35 cellular contexts compared by ENCODE assay signal in the genomic region with DNA sequence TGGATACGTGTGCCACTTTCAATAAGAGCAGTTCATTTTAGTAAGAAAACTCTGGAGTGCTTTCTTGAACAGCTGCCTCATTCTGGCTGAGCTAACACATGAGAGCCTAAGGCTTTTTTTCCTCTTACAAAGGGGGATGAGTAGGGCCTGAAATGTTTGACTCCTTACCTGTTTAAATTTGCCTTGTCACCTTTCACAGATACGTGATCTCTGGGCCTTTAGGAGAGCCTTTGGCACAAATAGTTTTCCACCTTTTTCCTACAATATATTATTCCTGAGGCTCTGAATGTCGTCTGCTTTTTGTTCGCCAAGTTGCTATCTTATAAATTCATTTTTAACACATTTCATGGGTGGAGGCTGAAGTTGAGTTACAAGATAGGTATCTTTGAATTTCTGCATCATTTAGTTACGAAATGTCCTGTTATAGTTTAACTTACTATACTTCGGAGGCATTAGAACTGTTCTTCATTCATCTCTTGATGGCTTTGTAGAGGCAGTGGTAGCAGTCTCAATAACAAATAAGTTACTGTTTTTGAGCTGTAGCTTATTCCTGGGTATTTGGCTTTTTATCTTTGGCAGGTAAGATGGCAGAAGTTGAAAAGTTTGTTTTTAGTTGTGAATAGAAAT. TPM values are rescaled to one million over a fixed set of nuclear protein-coding genes. Genes with fewer than 3 reads are reported as not detected.
A peak's percentile ranks its signal among the peaks of the same experiment; 100 is the strongest.
DNase-seq lines count a peak whose midpoint lies in the region; ATAC-seq and TF ChIP-seq lines count a peak whose summit lies in the region.
"Had no signal": no experiment of that assay in that cellular context is flagged by ENCODE, and none has a peak within 500 bp of the region (broad histone marks: within the 10 kb centered on the region; RNA-seq: fewer than 3 reads in every experiment).

No MANE protein-coding gene starts in this region.

- no peak overlapping the region for H3K9ac ChIP-seq in SK-N-MC (ENCODE audit: insufficient read length)
- H3K9ac ChIP-seq: neural progenitor cell, parathyroid adenoma had no signal

- no peak for DNase-seq in activated T-cell treated with anti-CD3 and anti-CD28 coated beads, Interleukin-2, amount 50 U/mL, for 72 hours
- DNase-seq in activated T-cell treated with anti-CD3 and anti-CD28 coated beads, Interleukin-2, amount 50 U/mL, for 4 hours: no peak
- no peak for DNase-seq in SK-N-MC (ENCODE audit: low read depth, low spot score)
- no peak for DNase-seq in chondrocyte (ENCODE audit: low spot score)
- no peak for DNase-seq in stimulated activated effector memory CD8-positive, alpha-beta T cell treated with anti-CD3 and anti-CD28 coated beads, Interleukin-12 subunit alpha, Interleukin-12 subunit beta, amount 100 ng/mL, for 72 hours (ENCODE audit: low spot score in 2 of 2)
- no peak for DNase-seq in heart right ventricle
- no peak for DNase-seq in DMS53 (lab: John Stamatoyannopoulos, UW)
- DNase-seq: activated T-cell treated with anti-CD3 and anti-CD28 coated beads for 4 hours; AML-193; amygdala; brain microvascular endothelial cell; CD8-positive, alpha-beta memory T cell; DMS 273 treated with DMSO at 0.1 percent for 48 hours; EL; H7; hypothalamus; KG1; left cardiac atrium; mammary epithelial cell; MG63; NCI-H1105; NCI-H187; NCI-H2171; NCI-H82; SJCRH30 had no signal

- no peak overlapping the region for H3K4me3 ChIP-seq in SK-N-MC
- H3K4me3 ChIP-seq in heart right ventricle: no peak overlapping the region
- H3K4me3 ChIP-seq: gastroesophageal sphincter, MG63, neural progenitor cell, SJCRH30, smooth muscle cell, tibial nerve had no signal

- TF ChIP-seq CTCF in chondrocyte (IDR thresholded peaks at IDR 0.05) (no peak), heart right ventricle (IDR thresholded peaks at IDR 0.05) (no peak)

- H3K27ac Mint-ChIP-seq in activated T-cell treated with anti-CD3 and anti-CD28 coated beads, Interleukin-2, amount 50 U/mL, for 72 hours: peak overlapping the region; percentile 71
- H3K27ac Mint-ChIP-seq in chondrocyte (ENCODE audit: unreplicated experiment): peak overlapping the region; percentile 39
- H3K27ac Mint-ChIP-seq in stimulated activated effector memory CD8-positive, alpha-beta T cell treated with anti-CD3 and anti-CD28 coated beads, Interleukin-12 subunit alpha, Interleukin-12 subunit beta, amount 100 ng/mL, for 72 hours: peak overlapping the region; percentile 54
- H3K27ac Mint-ChIP-seq: neural progenitor cell had no signal

- 91 to 95% methylated on average over 6 of the region's 6 CpGs for WGBS in heart right ventricle, 2 donors

- H3K4me1 Mint-ChIP-seq in activated T-cell treated with anti-CD3 and anti-CD28 coated beads, Interleukin-2, amount 50 U/mL, for 72 hours (ENCODE audit: low read depth): peaks cover 39% of the 10 kb centered on the region
- H3K4me1 Mint-ChIP-seq in activated T-cell treated with anti-CD3 and anti-CD28 coated beads, Interleukin-2, amount 50 U/mL, for 4 hours (ENCODE audit: low read depth): peaks cover 30% of the 10 kb centered on the region
- H3K4me1 Mint-ChIP-seq in chondrocyte (ENCODE audit: low read depth): peaks cover 5% of the 10 kb centered on the region
- H3K4me1 Mint-ChIP-seq in stimulated activated effector memory CD8-positive, alpha-beta T cell treated with anti-CD3 and anti-CD28 coated beads, Interleukin-12 subunit alpha, Interleukin-12 subunit beta, amount 100 ng/mL, for 72 hours: peaks cover 27% of the 10 kb centered on the region
- H3K4me1 Mint-ChIP-seq: neural progenitor cell had no signal

- H3K27me3 Mint-ChIP-seq in activated T-cell treated with anti-CD3 and anti-CD28 coated beads, Interleukin-2, amount 50 U/mL, for 72 hours (ENCODE audit: low read depth): no peaks in the 10 kb centered on the region
- no peaks in the 10 kb centered on the region for H3K27me3 Mint-ChIP-seq in activated T-cell treated with anti-CD3 and anti-CD28 coated beads, Interleukin-2, amount 50 U/mL, for 4 hours (ENCODE audit: low read depth)
- H3K27me3 Mint-ChIP-seq in chondrocyte (ENCODE audit: low read depth): no peaks in the 10 kb centered on the region
- H3K27me3 Mint-ChIP-seq: CD8-positive, alpha-beta memory T cell had no signal

- peaks cover 17 to 57% of the 10 kb centered on the region in 2 donors for H3K36me3 Mint-ChIP-seq in activated T-cell treated with anti-CD3 and anti-CD28 coated beads, Interleukin-2, amount 50 U/mL, for 72 hours (ENCODE audit: insufficient read depth in 2 of 2)
- H3K36me3 Mint-ChIP-seq in activated T-cell treated with anti-CD3 and anti-CD28 coated beads, Interleukin-2, amount 50 U/mL, for 4 hours (ENCODE audit: insufficient read depth): peaks cover 73% of the 10 kb centered on the region
- H3K36me3 Mint-ChIP-seq in chondrocyte (ENCODE audit: low read depth): peaks cover 47% of the 10 kb centered on the region
- H3K36me3 Mint-ChIP-seq in stimulated activated effector memory CD8-positive, alpha-beta T cell treated with anti-CD3 and anti-CD28 coated beads, Interleukin-12 subunit alpha, Interleukin-12 subunit beta, amount 100 ng/mL, for 72 hours: peaks cover 100% of the 10 kb centered on the region

- ATAC-seq in activated T-cell treated with anti-CD3 and anti-CD28 coated beads, Interleukin-2, amount 50 U/mL, for 72 hours (replicated peaks in 1 of 2): no peak
- ATAC-seq in activated T-cell treated with anti-CD3 and anti-CD28 coated beads, Interleukin-2, amount 50 U/mL, for 4 hours: no peak
- ATAC-seq in stimulated activated effector memory CD8-positive, alpha-beta T cell treated with anti-CD3 and anti-CD28 coated beads, Interleukin-12 subunit alpha, Interleukin-12 subunit beta, amount 100 ng/mL, for 72 hours: no peak
- ATAC-seq in heart right ventricle (no peak), HG02884 (IDR thresholded peaks at IDR 0.05; ENCODE audit: unreplicated experiment) (no peak)
- ATAC-seq: activated CD4-positive, CD25-positive, alpha-beta regulatory T cell treated with anti-CD3 and anti-CD28 coated beads, Interleukin-2, amount 50 U/mL, for 24 hours; gastroesophageal sphincter; left cardiac atrium had no signal

- H3K9me3 Mint-ChIP-seq in activated T-cell treated with anti-CD3 and anti-CD28 coated beads, Interleukin-2, amount 50 U/mL, for 72 hours: no peaks in the 10 kb centered on the region
- no peaks in the 10 kb centered on the region for H3K9me3 Mint-ChIP-seq in activated T-cell treated with anti-CD3 and anti-CD28 coated beads, Interleukin-2, amount 50 U/mL, for 4 hours
- H3K9me3 Mint-ChIP-seq in chondrocyte (ENCODE audit: low read depth): no peaks in the 10 kb centered on the region
- H3K9me3 Mint-ChIP-seq in stimulated activated effector memory CD8-positive, alpha-beta T cell treated with anti-CD3 and anti-CD28 coated beads, Interleukin-12 subunit alpha, Interleukin-12 subunit beta, amount 100 ng/mL, for 72 hours: no peaks in the 10 kb centered on the region
- H3K9me3 Mint-ChIP-seq: CD8-positive, alpha-beta memory T cell; neural progenitor cell had no signal

- no peaks in the 10 kb centered on the region for H3K4me1 ChIP-seq in heart right ventricle
- H3K4me1 ChIP-seq: neural progenitor cell, parathyroid adenoma, SJCRH30 had no signal

- H3K9me3 ChIP-seq in SK-N-MC (ENCODE audit: low read depth, low read length) (no peaks in the 10 kb centered on the region), heart right ventricle (no peaks in the 10 kb centered on the region)
- H3K9me3 ChIP-seq: gastroesophageal sphincter, MG63, SJCRH30, tibial nerve had no signal

- intact Hi-C loops in heart right ventricle (cut with DNase I): no loop called here

- H3K27ac ChIP-seq in SK-N-MC (peak overlapping the region; percentile 40; the same call in 1 of the 2 replicates), heart right ventricle (no peak overlapping the region)
- H3K27ac ChIP-seq: brain microvascular endothelial cell, gastroesophageal sphincter, neural progenitor cell, parathyroid adenoma, SJCRH30, tibial nerve had no signal

- no peaks in the 10 kb centered on the region for H3K27me3 ChIP-seq in heart right ventricle
- H3K27me3 ChIP-seq: brain microvascular endothelial cell, gastroesophageal sphincter, MG63, neural progenitor cell, SJCRH30, tibial nerve had no signal

- H3K36me3 ChIP-seq in SK-N-MC (ENCODE audit: insufficient read depth, low read length) (peaks cover 94% of the 10 kb centered on the region), heart right ventricle (peaks cover 0 to 100% (median 60%) of the 10 kb centered on the region in 9 donors)

- H3K4me3 Mint-ChIP-seq in activated T-cell treated with anti-CD3 and anti-CD28 coated beads, Interleukin-2, amount 50 U/mL, for 72 hours: no peak overlapping the region
- H3K4me3 Mint-ChIP-seq in activated T-cell treated with anti-CD3 and anti-CD28 coated beads, Interleukin-2, amount 50 U/mL, for 4 hours: no peak overlapping the region
- H3K4me3 Mint-ChIP-seq in chondrocyte (ENCODE audit: unreplicated experiment): no peak overlapping the region
- no peak overlapping the region for H3K4me3 Mint-ChIP-seq in stimulated activated effector memory CD8-positive, alpha-beta T cell treated with anti-CD3 and anti-CD28 coated beads, Interleukin-12 subunit alpha, Interleukin-12 subunit beta, amount 100 ng/mL, for 72 hours
- H3K4me3 Mint-ChIP-seq: CD8-positive, alpha-beta memory T cell; neural progenitor cell had no signal

RNA-seq across cellular contexts. Expression of gene UBAP2L, which starts 17.2 kb away (rescaled TPM):
- 100 to 1,000 TPM; 166 to 171 TPM for total RNA-seq in activated T-cell treated with anti-CD3 and anti-CD28 coated beads, Interleukin-2, amount 50 U/mL, for 72 hours
- total RNA-seq in activated T-cell treated with anti-CD3 and anti-CD28 coated beads, Interleukin-2, amount 50 U/mL, for 4 hours: 100 to 1,000 TPM; 299 to 328 (median 318) TPM
- total RNA-seq in chondrocyte (182 to 202 TPM (median 186 TPM) in 3 replicates), heart right ventricle (100 to 1,000 TPM; 103 to 135 (median 112) TPM)
- polyA plus RNA-seq in heart right ventricle: 10 to 100 TPM; 55.2 to 61.8 TPM

RNA-seq across cellular contexts. Expression of gene CFAP141, which starts 31.9 kb away (rescaled TPM):
- not detected for total RNA-seq in activated T-cell treated with anti-CD3 and anti-CD28 coated beads, Interleukin-2, amount 50 U/mL, for 72 hours
- total RNA-seq in activated T-cell treated with anti-CD3 and anti-CD28 coated beads, Interleukin-2, amount 50 U/mL, for 4 hours: not detected
- total RNA-seq in chondrocyte (not detected in 3 replicates), heart right ventricle (1 to 10 TPM in 2 of 10 donors, under 1 TPM in 1, not detected in 7; 0.76 to 1.1 (median 1.1) TPM)
- polyA plus RNA-seq in heart right ventricle: under 1 TPM in 1 of 2 donors, not detected in 1; 0.22 TPM
- total RNA-seq: A673; CD8-positive, alpha-beta memory T cell; gastroesophageal sphincter; H7; left cardiac atrium; mammary epithelial cell; NCI-H460; RPMI7951; SJCRH30; smooth muscle cell; tibial nerve had no signal
- polyA plus RNA-seq: CD8-positive, alpha-beta memory T cell; mammary epithelial cell; smooth muscle cell had no signal

RNA-seq across cellular contexts. Expression of gene HAX1, which starts 34.4 kb away (rescaled TPM):
- 100 to 1,000 TPM; 306 to 310 TPM for total RNA-seq in activated T-cell treated with anti-CD3 and anti-CD28 coated beads, Interleukin-2, amount 50 U/mL, for 72 hours
- total RNA-seq in activated T-cell treated with anti-CD3 and anti-CD28 coated beads, Interleukin-2, amount 50 U/mL, for 4 hours: 100 to 1,000 TPM; 131 to 178 (median 157) TPM
- total RNA-seq in chondrocyte (60.9 to 104 TPM (median 97.1 TPM) in 3 replicates), heart right ventricle (100 to 1,000 TPM; 162 to 196 (median 171) TPM)
- polyA plus RNA-seq in heart right ventricle: 100 to 1,000 TPM; 171 to 313 TPM

RNA-seq across cellular contexts. Expression of gene TPM3, which starts 46.1 kb away (rescaled TPM):
- 100 to 1,000 TPM; 456 to 468 TPM for total RNA-seq in activated T-cell treated with anti-CD3 and anti-CD28 coated beads, Interleukin-2, amount 50 U/mL, for 72 hours
- total RNA-seq in activated T-cell treated with anti-CD3 and anti-CD28 coated beads, Interleukin-2, amount 50 U/mL, for 4 hours: 100 to 1,000 TPM; 788 to 834 (median 808) TPM
- total RNA-seq in chondrocyte (248 to 259 TPM (median 256 TPM) in 3 replicates), heart right ventricle (100 to 1,000 TPM in 7 of 10 donors, 10 to 100 TPM in 3; 75.2 to 345 (median 129) TPM)
- 10 to 100 TPM; 85.9 to 97.6 TPM for polyA plus RNA-seq in heart right ventricle
